Comparison of ENCODE assay signal across 15 cellular contexts in the genomic region with DNA sequence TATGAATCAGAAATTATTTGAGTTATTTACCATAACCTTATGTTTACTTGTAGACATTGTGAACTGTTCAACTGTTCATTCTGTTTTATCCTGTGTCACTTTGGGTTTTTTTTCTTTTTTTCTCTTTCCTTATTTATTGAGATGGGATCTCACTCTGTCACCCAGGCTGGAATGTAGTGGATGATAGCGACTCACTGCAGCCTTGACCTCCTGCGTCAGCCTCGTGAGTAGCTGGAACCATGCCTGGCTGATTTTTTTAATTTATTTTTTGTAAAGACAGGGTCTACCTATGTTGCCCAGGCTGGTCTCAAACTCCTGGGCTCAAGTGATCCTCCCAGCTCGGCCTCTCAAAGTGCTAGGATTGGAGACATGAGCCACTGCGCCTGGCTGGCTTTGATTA.
"Had no signal": no experiment of that assay in that cellular context is flagged by ENCODE, and none has a peak within 500 bp of the region (broad histone marks: within the 10 kb centered on the region; RNA-seq: fewer than 3 reads in every experiment).

No MANE protein-coding gene starts in this region.

- H3K4me1 ChIP-seq: prostate gland, transverse colon had no signal

- H3K36me3 ChIP-seq: prostate gland, transverse colon had no signal

- H3K27ac ChIP-seq: coronary artery, prostate gland, transverse colon had no signal

- H3K4me3 ChIP-seq: coronary artery, prostate gland, transverse colon had no signal

- ATAC-seq: left lobe of liver; natural killer cell; sciatic nerve; stimulated activated naive B cell treated with anti-CD40 and anti-IgM and Interleukin-4, amounts not matched to agents 10 μg/mL and 1 μg/mL and 100 μg/mL, for 72 hours had no signal

- H3K27me3 ChIP-seq: transverse colon had no signal

- H3K9me3 ChIP-seq: prostate gland, transverse colon had no signal

- DNase-seq: activated CD4-positive, alpha-beta T cell treated with anti-CD3 and anti-CD28 coated beads, Interleukin-2, amount 50 U/mL, for 1 hour; activated naive CD4-positive, alpha-beta T cell treated with anti-CD3 and anti-CD28 coated beads, Interleukin-2, amount 10 ng/mL, durations not matched to agents 7 days and 5 days; caudate nucleus; effector CD8-positive, alpha-beta T cell; head of caudate nucleus; mammary epithelial cell; natural killer cell; stimulated activated CD4-positive, alpha-beta T cell treated with anti-CD3 and anti-CD28 coated beads, Interleukin-2, amount 100 ng/mL, for 24 hours; stimulated activated naive B cell treated with anti-CD40 and anti-IgM and Interleukin-4, amounts not matched to agents 10 μg/mL and 1 μg/mL and 100 μg/mL, for 72 hours; substantia nigra; transverse colon had no signal
